Comparison of ENCODE assay signal across 10 cellular contexts in the genomic region with DNA sequence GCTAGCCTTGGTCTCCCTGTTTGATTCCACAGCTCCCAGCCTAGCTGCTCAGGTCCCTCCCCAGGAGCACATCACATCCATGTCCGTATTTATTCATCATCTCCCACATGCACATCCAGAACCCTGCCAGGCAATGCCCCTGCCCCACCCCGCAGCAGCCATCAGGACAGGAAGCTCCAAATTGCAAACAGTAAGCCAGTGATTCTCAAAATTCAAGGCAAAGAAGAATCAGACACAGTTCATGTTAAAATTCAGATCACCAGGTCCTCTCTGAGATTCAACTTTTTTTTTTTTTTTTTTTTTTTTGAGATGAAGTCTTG. TPM values are rescaled to one million over a fixed set of nuclear protein-coding genes. Genes with fewer than 3 reads are reported as not detected.
A peak's percentile ranks its signal among the peaks of the same experiment; 100 is the strongest.
DNase-seq lines count a peak whose midpoint lies in the region; ATAC-seq and TF ChIP-seq lines count a peak whose summit lies in the region.
"Had no signal": no experiment of that assay in that cellular context is flagged by ENCODE, and none has a peak within 500 bp of the region (broad histone marks: within the 10 kb centered on the region; RNA-seq: fewer than 3 reads in every experiment).

No MANE protein-coding gene starts in this region.

- no peak overlapping the region for H2AFZ ChIP-seq in HCT116 (ENCODE audit: low read depth, low read length, poor library complexity, severe bottlenecking)

- no peak overlapping the region for H3K9ac ChIP-seq in HCT116 (ENCODE audit: low read length)

- H3K4me2 ChIP-seq in HCT116 (ENCODE audit: low read length) = peak overlapping the region; percentile 32; the same call in 1 of the 2 replicates

- peaks cover 16% of the 10 kb centered on the region for H3K4me1 ChIP-seq in A673 (ENCODE audit: insufficient read depth, low read length, poor library complexity, severe bottlenecking)
- H3K4me1 ChIP-seq in HCT116 (ENCODE audit: control insufficient read depth in 1 of 2, insufficient read depth in 2 of 2, low read length in 2 of 2) = peaks cover 2 to 10% of the 10 kb centered on the region in 2 experiments; a peak in 3 of 4 replicates

- 0 out of 2 replicates have a peak, but pooled peaks have one; percentile 19 for TF ChIP-seq CTCF in A673 (conservative IDR thresholded peaks at IDR 0.05; ENCODE audit: low read depth, low read length)
- no peak for TF ChIP-seq CTCF in HCT116 (IDR thresholded peaks at IDR 0.05 in 2 of 3, conservative IDR thresholded peaks at IDR 0.05 in 1 of 3; ENCODE audit: borderline replicate concordance in 1 of 3, insufficient read depth in 1 of 3, low read depth in 2 of 3, low read length in 2 of 3)

- BruUV-seq in A673 (replicated peaks; lab: Mats Ljungman, UMichigan) = no TSS peak
- no TSS peak for BruUV-seq in HCT116 (replicated peaks; lab: Mats Ljungman, UMichigan)

- no peaks in the 10 kb centered on the region for H3K9me3 ChIP-seq in A673 (ENCODE audit: low read depth, low read length, poor library complexity, severe bottlenecking)
- H3K9me3 ChIP-seq in HCT116 (ENCODE audit: control insufficient read depth in 1 of 2, insufficient read depth in 1 of 2, low read depth in 1 of 2, low read length in 2 of 2) = no peaks in the 10 kb centered on the region
- H3K9me3 ChIP-seq: BE2C had no signal

- DNase-seq in A673 (ENCODE audit: low spot score) (no peak), HCT116 (ENCODE audit: low read depth, low spot score) (no peak), naive B cell (no peak)

- no peak for TF ChIP-seq RAD21 in HCT116 (IDR thresholded peaks at IDR 0.05; ENCODE audit: low read depth)

- CTCF ChIA-PET in A673 (lab: Charles Lee) = interaction anchor here (1.1 to 2.3 kb wide), 9 partner anchors 17 to 218 kb away, joined by 3 to 80 read pairs (median 6); partner anchors contain the start of gene TYSND1
- CTCF ChIA-PET in HCT116 (lab: Charles Lee) = interaction anchor here (0.7 to 5.6 kb wide), 18 partner anchors 9 to 405 kb away, joined by 3 to 174 read pairs (median 9); partner anchors contain the start of genes PPA1 and TYSND1

- H3K4me1 Mint-ChIP-seq in activated T-helper 17 cell treated with anti-CD3 and anti-CD28 coated beads, Interleukin-2, amount 50 U/mL, for 72 hours = peaks cover 4% of the 10 kb centered on the region
- peaks cover 7 to 8% (median 7%) of the 10 kb centered on the region in 3 donors for H3K4me1 Mint-ChIP-seq in naive B cell

- ATAC-seq in HCT116 (no peak), naive B cell (ENCODE audit: low read depth in 2 of 2) (peak; percentile 17 to 26), GM21447 (IDR thresholded peaks at IDR 0.05; ENCODE audit: unreplicated experiment) (no peak), HG03139 (IDR thresholded peaks at IDR 0.05; ENCODE audit: unreplicated experiment) (no peak), HG03439 (IDR thresholded peaks at IDR 0.05; ENCODE audit: unreplicated experiment) (no peak), HG02970 (IDR thresholded peaks at IDR 0.05; ENCODE audit: low FRiP score, unreplicated experiment) (no peak)
- no peak for ATAC-seq in activated T-helper 17 cell treated with anti-CD3 and anti-CD28 coated beads, Interleukin-2, amount 50 U/mL, for 72 hours (replicated peaks)

- H3K27me3 ChIP-seq in A673 (replicated peaks; ENCODE audit: insufficient read depth, low read depth, low read length, poor library complexity) = no peaks in the 10 kb centered on the region
- H3K27me3 ChIP-seq in HCT116 (ENCODE audit: insufficient read depth, low read length) = no peaks in the 10 kb centered on the region
- H3K27me3 ChIP-seq: BE2C had no signal

- H3K9me3 Mint-ChIP-seq in activated T-helper 17 cell treated with anti-CD3 and anti-CD28 coated beads, Interleukin-2, amount 50 U/mL, for 72 hours = no peaks in the 10 kb centered on the region
- H3K9me3 Mint-ChIP-seq in naive B cell = no peaks in the 10 kb centered on the region
- H3K9me3 Mint-ChIP-seq: neural crest cell had no signal

- H3K27ac Mint-ChIP-seq in activated T-helper 17 cell treated with anti-CD3 and anti-CD28 coated beads, Interleukin-2, amount 50 U/mL, for 72 hours = peak overlapping the region; percentile 17
- peak overlapping the region in 3 of 6 donors; percentile 40 to 92 (median 90) for H3K27ac Mint-ChIP-seq in naive B cell

- peak overlapping the region; percentile 38 for H3K4me3 Mint-ChIP-seq in activated T-helper 17 cell treated with anti-CD3 and anti-CD28 coated beads, Interleukin-2, amount 50 U/mL, for 72 hours
- H3K4me3 Mint-ChIP-seq in naive B cell = no peak overlapping the region
- H3K4me3 Mint-ChIP-seq: neural crest cell had no signal

- H3K27ac ChIP-seq in A673 (ENCODE audit: low read depth, low read length, poor library complexity, severe bottlenecking) (no peak overlapping the region), HCT116 (ENCODE audit: low read depth, low read length) (no peak overlapping the region)

- RAD21 ChIA-PET in HCT116 (lab: Charles Lee; ENCODE audit: low non-redundant PET in 1 of 2, low total read pairs in 2 of 2, uncharacterized antibody in 2 of 2, unreplicated experiment in 2 of 2) = interaction anchor here (0.6 to 2.9 kb wide), 11 partner anchors 14 to 401 kb away, joined by 3 to 30 read pairs (median 6); partner anchors contain the start of gene TYSND1 (in 1 of the 2)

- intact Hi-C loops in A673 (cut with micrococcal nuclease; ENCODE audit: unreplicated experiment) = loop anchor here (1.0 to 5.0 kb wide), 3 partner anchors 92 to 218 kb away; partner anchors contain the start of gene TYSND1
- intact Hi-C loops in HCT116 (cut with micrococcal nuclease) = loop anchor here (1.0 to 10.0 kb wide), 4 partner anchors 98 to 400 kb away; partner anchors contain the start of gene TYSND1

- H3K79me2 ChIP-seq in HCT116 (ENCODE audit: insufficient read depth, low read length) = 0 out of 2 replicates have a peak, but pooled peaks cover 5% of the 10 kb centered on the region

- no peaks in the 10 kb centered on the region for H4K20me1 ChIP-seq in HCT116 (ENCODE audit: insufficient read depth)

- no peak overlapping the region for H3K4me3 ChIP-seq in A673 (ENCODE audit: low read depth, low read length, poor library complexity, severe bottlenecking)
- H3K4me3 ChIP-seq in HCT116 (replicated peaks in 1 of 2; ENCODE audit: low read depth in 1 of 2, low read length in 2 of 2) = no peak overlapping the region

- H3K36me3 ChIP-seq in A673 (ENCODE audit: insufficient read depth, low read length, poor library complexity, severe bottlenecking) = no peaks in the 10 kb centered on the region
- H3K36me3 ChIP-seq in HCT116 (ENCODE audit: control insufficient read depth in 1 of 2, insufficient read depth in 2 of 2, low read length in 2 of 2) = no peaks in the 10 kb centered on the region
- H3K36me3 ChIP-seq: BE2C had no signal

- no peak for TF ChIP-seq POLR2A in HCT116 (IDR thresholded peaks at IDR 0.05; ENCODE audit: borderline replicate concordance, extremely low read depth, insufficient read depth, insufficient read length)

- POLR2A ChIA-PET in A673 (lab: Charles Lee; ENCODE audit: low non-redundant PET) = no interaction called here
- POLR2A ChIA-PET in HCT116 (lab: Charles Lee) = interaction anchor here (0.7 to 2.2 kb wide), 5 partner anchors 53 to 218 kb away, joined by 3 to 12 read pairs (median 4); partner anchors contain the start of gene TYSND1

- no peaks in the 10 kb centered on the region for H3K36me3 Mint-ChIP-seq in activated T-helper 17 cell treated with anti-CD3 and anti-CD28 coated beads, Interleukin-2, amount 50 U/mL, for 72 hours (ENCODE audit: low read depth)
- no peaks in the 10 kb centered on the region for H3K36me3 Mint-ChIP-seq in naive B cell

- H3K9me2 ChIP-seq in HCT116 (ENCODE audit: insufficient read depth) = no peaks in the 10 kb centered on the region

- no peaks in the 10 kb centered on the region for H3K27me3 Mint-ChIP-seq in activated T-helper 17 cell treated with anti-CD3 and anti-CD28 coated beads, Interleukin-2, amount 50 U/mL, for 72 hours
- peaks cover under 1 to 8% (median 5%) of the 10 kb centered on the region in 3 donors for H3K27me3 Mint-ChIP-seq in naive B cell

TF ChIP-seq in HCT116, 20 proteins besides CTCF, POLR2A, EP300 and RAD21 (continues in another document):
- TF ChIP-seq ATF3 (IDR thresholded peaks at IDR 0.05) (no peak), REST (IDR thresholded peaks at IDR 0.05; ENCODE audit: low read depth) (no peak)

RNA-seq across cellular contexts. Expression of gene LRRC20, which starts 17.7 kb away (rescaled TPM):
- 18.3 and 27.3 TPM in 2 replicates for total RNA-seq in A673 (2021)
- total RNA-seq in HCT116 (2021; ENCODE audit: unreplicated experiment) = 19.5 TPM
- polyA plus RNA-seq in HCT116 (2012) = 20.5 and 21.4 TPM in 2 replicates
- 10 to 100 TPM in 1 of 2 donors, 1 to 10 TPM in 1; 4.9 to 10.7 TPM for total RNA-seq in activated T-helper 17 cell treated with anti-CD3 and anti-CD28 coated beads, Interleukin-2, amount 50 U/mL, for 72 hours
- under 1 TPM in 2 of 6 donors, not detected in 4; 0.22 to 0.23 TPM for polyA plus RNA-seq in naive B cell (ENCODE audit: low read depth in 6 of 6)

RNA-seq across cellular contexts. Expression of gene EIF4EBP2, which starts 39.2 kb away (rescaled TPM):
- total RNA-seq in A673 (2021) (89.3 and 91.9 TPM in 2 replicates), HCT116 (2021; ENCODE audit: unreplicated experiment) (36.7 TPM)
- polyA plus RNA-seq in HCT116 (2012) = 7.4 and 10.1 TPM in 2 replicates
- total RNA-seq in activated T-helper 17 cell treated with anti-CD3 and anti-CD28 coated beads, Interleukin-2, amount 50 U/mL, for 72 hours = 10 to 100 TPM; 16.1 to 29.0 TPM
- polyA plus RNA-seq in naive B cell (ENCODE audit: low read depth in 6 of 6) = 10 to 100 TPM; 35.7 to 44.5 (median 38.8) TPM

Comparison
In these comparisons a context has a peak if more than half of its experiments do, and no peak if none do; other contexts are left out.
1. ATAC-seq: peak in naive B cell (2 of 2); none in HCT116 (single experiment), activated T-helper 17 cell treated with anti-CD3 and anti-CD28 coated beads, Interleukin-2, amount 50 U/mL, for 72 hours (single experiment), GM21447 (single experiment), HG03139 (single experiment), HG03439 (single experiment) and HG02970 (single experiment).